In the genomic region with DNA sequence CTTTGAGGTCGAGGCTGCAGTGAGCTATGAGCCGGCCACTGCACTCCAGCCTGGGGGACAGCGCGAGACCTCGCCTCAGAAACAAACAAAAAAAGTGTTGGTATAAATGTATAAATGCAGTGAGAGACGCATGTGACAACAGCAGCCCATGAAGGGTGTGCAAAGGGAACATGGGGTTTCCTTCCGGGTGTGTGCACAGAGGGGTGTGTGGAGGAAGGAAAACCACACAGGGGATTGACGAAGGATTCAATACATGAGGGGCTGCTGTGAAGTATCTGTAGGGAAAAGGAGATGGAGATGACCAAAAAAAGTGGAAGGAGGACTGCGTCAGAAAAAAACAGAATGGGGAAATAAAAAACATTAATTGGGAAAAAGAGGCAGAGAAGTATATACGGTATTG, we compare ENCODE assay signal across 8 cellular contexts. TPM values are rescaled to one million over a fixed set of nuclear protein-coding genes. Genes with fewer than 3 reads are reported as not detected.
DNase-seq lines count a peak whose midpoint lies in the region; ATAC-seq and TF ChIP-seq lines count a peak whose summit lies in the region.

No MANE protein-coding gene starts in this region.

- no peaks in the 10 kb centered on the region for H3K9me3 ChIP-seq in adrenal gland (replicated peaks in 1 of 3)
- no peaks in the 10 kb centered on the region for H3K9me3 ChIP-seq in right lobe of liver

- H3K9me3 Mint-ChIP-seq in activated naive CD4-positive, alpha-beta T cell treated with anti-CD3 and anti-CD28 coated beads, Interleukin-2, amount 50 U/mL, for 24 hours, result no peaks in the 10 kb centered on the region
- no peaks in the 10 kb centered on the region for H3K9me3 Mint-ChIP-seq in type B pancreatic cell

- H3K27ac Mint-ChIP-seq in activated naive CD4-positive, alpha-beta T cell treated with anti-CD3 and anti-CD28 coated beads, Interleukin-2, amount 50 U/mL, for 24 hours, result peak overlapping the region; percentile 75
- H3K27ac Mint-ChIP-seq in type B pancreatic cell, result peak overlapping the region; percentile 55

- peaks cover 12% of the 10 kb centered on the region for H3K4me1 Mint-ChIP-seq in activated naive CD4-positive, alpha-beta T cell treated with anti-CD3 and anti-CD28 coated beads, Interleukin-2, amount 50 U/mL, for 24 hours
- peaks cover 25% of the 10 kb centered on the region for H3K4me1 Mint-ChIP-seq in type B pancreatic cell (ENCODE audit: unreplicated experiment)

- H3K27me3 Mint-ChIP-seq in activated naive CD4-positive, alpha-beta T cell treated with anti-CD3 and anti-CD28 coated beads, Interleukin-2, amount 50 U/mL, for 24 hours, result peaks cover 2% of the 10 kb centered on the region
- H3K27me3 Mint-ChIP-seq in type B pancreatic cell, result peaks cover 5% of the 10 kb centered on the region

- H3K4me3 ChIP-seq in adrenal gland, result peak overlapping the region in 3 of 4 donors; percentile 14 to 95 (median 73)
- H3K4me3 ChIP-seq in right lobe of liver, result peak overlapping the region; percentile 75 to 96 (median 93)

- TF ChIP-seq CTCF in adrenal gland (IDR thresholded peaks at IDR 0.05) (no peak), right lobe of liver (IDR thresholded peaks at IDR 0.05) (no peak), type B pancreatic cell (conservative IDR thresholded peaks at IDR 0.05) (no peak)

- DNase-seq in activated naive CD4-positive, alpha-beta T cell treated with anti-CD3 and anti-CD28 coated beads, Interleukin-2, amount 50 U/mL, for 16 hours, result no peak
- no peak for DNase-seq in adrenal gland
- no peak for DNase-seq in right lobe of liver
- no peak for DNase-seq in type B pancreatic cell (ENCODE audit: extremely low spot score, unreplicated experiment)
- DNase-seq in SW480 (ENCODE audit: low spot score), result no peak
- no peak for DNase-seq in NCI-H446 (lab: John Stamatoyannopoulos, UW)

- no peaks in the 10 kb centered on the region for H3K27me3 ChIP-seq in adrenal gland
- H3K27me3 ChIP-seq in right lobe of liver, result no peaks in the 10 kb centered on the region

- peak overlapping the region; percentile 92 for H3K4me3 Mint-ChIP-seq in activated naive CD4-positive, alpha-beta T cell treated with anti-CD3 and anti-CD28 coated beads, Interleukin-2, amount 50 U/mL, for 24 hours
- peak overlapping the region; percentile 91 for H3K4me3 Mint-ChIP-seq in type B pancreatic cell

- WGBS in adrenal gland, 4 donors, result 60 to 66% (median 63%) methylated on average over 10 of the region's 10 CpGs
- WGBS in right lobe of liver (ENCODE audit: insufficient coverage, low coverage, low lambda C conversion rate, missing lambda C conversion rate), result 51% methylated on average over 10 of the region's 10 CpGs

- no peak for TF ChIP-seq POLR2A in adrenal gland (IDR thresholded peaks at IDR 0.05)
- no peak for TF ChIP-seq POLR2A in right lobe of liver (IDR thresholded peaks at IDR 0.05)

- H3K36me3 Mint-ChIP-seq in activated naive CD4-positive, alpha-beta T cell treated with anti-CD3 and anti-CD28 coated beads, Interleukin-2, amount 50 U/mL, for 24 hours, result peaks cover 9% of the 10 kb centered on the region
- H3K36me3 Mint-ChIP-seq in type B pancreatic cell, result peaks cover 13% of the 10 kb centered on the region

- no peak for ATAC-seq in right lobe of liver
- no peak for ATAC-seq in GM19467 (IDR thresholded peaks at IDR 0.05; ENCODE audit: unreplicated experiment)

- intact Hi-C loops in adrenal gland (cut with DNase I) (no loop called here), right lobe of liver (cut with DNase I) (no loop called here)

- H3K27ac ChIP-seq in adrenal gland, result no peak overlapping the region
- H3K27ac ChIP-seq in right lobe of liver, result no peak overlapping the region

- H3K4me1 ChIP-seq in adrenal gland (replicated peaks in 1 of 2) (peaks cover 7 to 12% of the 10 kb centered on the region in 2 donors), right lobe of liver (peaks cover 0 to 19% (median 9%) of the 10 kb centered on the region in 4 donors)

- H3K36me3 ChIP-seq in adrenal gland (replicated peaks in 1 of 2) (peaks cover 0 to 19% of the 10 kb centered on the region in 2 donors), right lobe of liver (peaks cover 0 to 18% (median 8%) of the 10 kb centered on the region in 4 donors)

RNA-seq across cellular contexts. Expression of a gene that starts 1.1 kb away (rescaled TPM):
- 10 to 100 TPM; 15.4 to 42.8 (median 20.3) TPM for total RNA-seq in adrenal gland
- 10 to 100 TPM in 1 of 3 donors, 1 to 10 TPM in 2; 5.2 to 11.2 (median 6.4) TPM for polyA plus RNA-seq in adrenal gland
- total RNA-seq in right lobe of liver, result 10 to 100 TPM in 5 of 6 experiments, 1 to 10 TPM in 1; 9.2 to 24.3 (median 13.0) TPM
- total RNA-seq in type B pancreatic cell (ENCODE audit: low replicate concordance), result 19.2 and 19.5 TPM in 2 replicates

RNA-seq across cellular contexts. Expression of a gene that starts 16.8 kb away (rescaled TPM):
- total RNA-seq in adrenal gland, result 1 to 10 TPM in 1 of 8 donors, under 1 TPM in 4, not detected in 3; 0.32 to 2.6 (median 0.55) TPM
- polyA plus RNA-seq in adrenal gland, result 1 to 10 TPM in 2 of 3 donors, under 1 TPM in 1; 0.40 to 3.1 (median 1.5) TPM
- 10 to 100 TPM in 1 of 6 experiments, 1 to 10 TPM in 4, under 1 TPM in 1; 0.32 to 10.1 (median 2.7) TPM for total RNA-seq in right lobe of liver
- 1.2 and 5.7 TPM in 2 replicates for total RNA-seq in type B pancreatic cell (ENCODE audit: low replicate concordance)

RNA-seq across cellular contexts. Expression of a gene that starts 38.6 kb away (rescaled TPM):
- 100 to 1,000 TPM in 3 of 8 donors, 10 to 100 TPM in 5; 78.9 to 121 (median 94.2) TPM for total RNA-seq in adrenal gland
- polyA plus RNA-seq in adrenal gland, result 10 to 100 TPM; 51.1 to 89.5 (median 58.4) TPM
- total RNA-seq in right lobe of liver, result 10 to 100 TPM; 35.2 to 70.4 (median 52.2) TPM
- total RNA-seq in type B pancreatic cell (ENCODE audit: low replicate concordance), result 77.0 and 80.7 TPM in 2 replicates

RNA-seq across cellular contexts. Expression of a gene that starts 39.5 kb away (rescaled TPM):
- total RNA-seq in adrenal gland (1 to 10 TPM; 1.3 to 9.2 (median 3.3) TPM), right lobe of liver (1 to 10 TPM in 1 of 6 experiments, under 1 TPM in 5; 0.07 to 1.5 (median 0.24) TPM), type B pancreatic cell (ENCODE audit: low replicate concordance) (0.33 and 4.0 TPM in 2 replicates)
- 1 to 10 TPM; 1.4 to 7.0 (median 4.3) TPM for polyA plus RNA-seq in adrenal gland

RNA-seq across cellular contexts. Expression of a gene that starts 48.2 kb away (rescaled TPM):
- not detected for total RNA-seq in adrenal gland
- polyA plus RNA-seq in adrenal gland, result not detected
- total RNA-seq in right lobe of liver, result not detected
- total RNA-seq in type B pancreatic cell (ENCODE audit: low replicate concordance), result not detected in 2 replicates
